Comparison of ENCODE assay signal across 22 cellular contexts in the genomic region with DNA sequence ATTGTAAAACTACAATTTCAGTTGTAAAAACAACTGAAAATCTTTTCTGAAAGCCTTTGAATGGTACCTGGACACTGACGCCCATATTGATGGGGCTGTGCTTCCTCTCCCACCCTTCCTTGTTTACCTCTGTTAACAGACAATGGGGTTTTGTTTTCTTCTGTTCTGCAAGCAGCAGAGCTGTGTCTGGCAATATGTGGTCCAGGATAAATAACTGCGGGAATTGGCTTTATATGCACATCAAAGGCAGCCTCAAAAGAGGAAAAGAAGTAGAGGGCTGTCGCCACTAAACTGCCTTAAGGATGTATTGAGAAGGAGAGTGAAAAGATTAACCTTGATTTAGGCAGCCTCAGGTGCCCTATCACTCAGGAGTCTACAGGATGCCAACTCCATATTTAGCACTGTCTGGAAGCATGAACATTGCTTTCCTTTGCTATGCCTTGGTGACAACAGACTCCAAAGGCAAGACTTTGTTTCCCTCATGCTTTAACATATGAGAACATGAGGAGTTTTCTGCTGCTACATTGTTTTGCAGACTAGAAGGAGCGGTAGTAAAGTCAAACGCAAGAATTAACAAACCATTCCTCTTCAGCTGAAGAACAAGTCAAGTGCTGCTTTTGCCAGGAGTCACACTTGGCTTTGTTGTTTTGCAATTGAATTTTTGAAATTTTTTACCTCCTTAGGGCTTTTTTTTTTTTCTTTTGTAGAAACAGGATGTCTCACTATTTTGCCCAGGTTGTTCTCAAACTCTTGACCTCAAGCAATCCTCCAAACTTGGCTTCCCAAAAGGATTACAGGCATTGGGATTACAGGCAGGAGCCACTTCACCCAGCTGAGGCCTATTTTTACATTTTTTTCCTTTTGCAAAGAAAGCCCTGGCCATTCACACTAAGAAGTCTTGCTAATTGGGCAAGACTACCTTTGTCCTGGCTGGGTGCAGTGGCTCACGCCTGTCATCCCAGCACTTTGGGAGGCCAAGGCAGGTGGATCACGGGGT. TPM values are rescaled to one million over a fixed set of nuclear protein-coding genes. Genes with fewer than 3 reads are reported as not detected.
DNase-seq lines count a peak whose midpoint lies in the region; ATAC-seq and TF ChIP-seq lines count a peak whose summit lies in the region.
"Had no signal": no experiment of that assay in that cellular context is flagged by ENCODE, and none has a peak within 500 bp of the region (broad histone marks: within the 10 kb centered on the region; RNA-seq: fewer than 3 reads in every experiment).

No MANE protein-coding gene starts in this region.

- intact Hi-C loops in testis (cut with DNase I; ENCODE audit: low total_unique reads), result no loop called here

- H3K36me3 ChIP-seq in endodermal cell (ENCODE audit: control insufficient read depth, insufficient read depth, low read length) (no peaks in the 10 kb centered on the region), testis (ENCODE audit: low read depth, missing control alignments) (no peaks in the 10 kb centered on the region)
- H3K36me3 ChIP-seq: neutrophil, transverse colon had no signal

- no peak for TF ChIP-seq POLR2A in testis (IDR thresholded peaks at IDR 0.05)

- no peak overlapping the region for H3K27ac ChIP-seq in endodermal cell (ENCODE audit: low read depth, low read length)
- H3K27ac ChIP-seq in testis, result no peak overlapping the region
- H3K27ac ChIP-seq: C4-2B, coronary artery, epithelial cell of prostate, neutrophil, SK-N-MC, transverse colon had no signal

- H3K9me3 ChIP-seq in endodermal cell (ENCODE audit: control insufficient read depth, low read length) (no peaks in the 10 kb centered on the region), testis (no peaks in the 10 kb centered on the region)
- H3K9me3 ChIP-seq: neutrophil, transverse colon had no signal

- peaks cover 4% of the 10 kb centered on the region for H3K9me3 Mint-ChIP-seq in T-helper 1 cell treated with Interleukin-12 subunit alpha and Interleukin-12 subunit beta and Interleukin-4 antibody, amounts not matched to agents 30 μg/mL and 1 μg/mL, for 36 hours
- H3K9me3 Mint-ChIP-seq in endodermal cell, result no peaks in the 10 kb centered on the region

- WGBS in endodermal cell (ENCODE audit: insufficient coverage in 1 of 2, insufficient read length in 1 of 2), 2 experiments, result 85 to 94% methylated on average over 2 to 7 of the region's 7 CpGs
- WGBS in testis, 2 donors, result 68 to 83% methylated on average over 7 of the region's 7 CpGs

- H3K27ac Mint-ChIP-seq in T-helper 1 cell treated with Interleukin-12 subunit alpha and Interleukin-12 subunit beta and Interleukin-4 antibody, amounts not matched to agents 30 μg/mL and 1 μg/mL, for 36 hours, result peak overlapping the region; percentile 82
- H3K27ac Mint-ChIP-seq in endodermal cell, result no peak overlapping the region

- H3K9ac ChIP-seq in endodermal cell (ENCODE audit: extremely low read depth, low read length, poor library complexity, severe bottlenecking), result no peak overlapping the region

- ATAC-seq in left lobe of liver, result no peak
- ATAC-seq: PC-3, sciatic nerve had no signal

- H3K4me3 ChIP-seq in AG10803 (ENCODE audit: low read length), result no peak overlapping the region
- no peak overlapping the region for H3K4me3 ChIP-seq in endodermal cell (ENCODE audit: low read length)
- H3K4me3 ChIP-seq in testis, result no peak overlapping the region
- H3K4me3 ChIP-seq: coronary artery, SK-N-MC, transverse colon had no signal

- H3K27me3 ChIP-seq in endodermal cell (ENCODE audit: control insufficient read depth, insufficient read depth, low read length, poor library complexity, severe bottlenecking) (no peaks in the 10 kb centered on the region), testis (no peaks in the 10 kb centered on the region)
- H3K27me3 ChIP-seq: neutrophil, transverse colon had no signal

- no peaks in the 10 kb centered on the region for H3K27me3 Mint-ChIP-seq in T-helper 1 cell treated with Interleukin-12 subunit alpha and Interleukin-12 subunit beta and Interleukin-4 antibody, amounts not matched to agents 30 μg/mL and 1 μg/mL, for 36 hours (ENCODE audit: low read depth)
- no peaks in the 10 kb centered on the region for H3K27me3 Mint-ChIP-seq in endodermal cell (ENCODE audit: insufficient read depth)

- peaks cover 5% of the 10 kb centered on the region for H3K36me3 Mint-ChIP-seq in T-helper 1 cell treated with Interleukin-12 subunit alpha and Interleukin-12 subunit beta and Interleukin-4 antibody, amounts not matched to agents 30 μg/mL and 1 μg/mL, for 36 hours (ENCODE audit: low read depth)
- H3K36me3 Mint-ChIP-seq in endodermal cell (ENCODE audit: low read depth), result no peaks in the 10 kb centered on the region

- DNase-seq in AG10803 (ENCODE audit: low read depth) (peak; percentile 18), AG20443 (ENCODE audit: low spot score) (peak; percentile 14), iPS-NIHi11 (ENCODE audit: low spot score) (peak; percentile 19), endodermal cell (no peak), testis (no peak), left lobe of liver (ENCODE audit: low spot score) (no peak), occipital lobe (lab: John Stamatoyannopoulos, UW) (no peak)
- DNase-seq: aorta; midbrain; NCI-H1436 treated with DMSO at 0.1 percent for 48 hours; PC-3; stimulated activated CD4-positive, alpha-beta T cell treated with anti-CD3 and anti-CD28 coated beads, Interleukin-2, amount 100 ng/mL, for 48 hours; transverse colon had no signal

- H3K4me1 ChIP-seq in endodermal cell (ENCODE audit: control insufficient read depth, insufficient read depth, low read length) (no peaks in the 10 kb centered on the region), testis (no peaks in the 10 kb centered on the region)
- H3K4me1 ChIP-seq: transverse colon had no signal

- H3K4me3 Mint-ChIP-seq in T-helper 1 cell treated with Interleukin-12 subunit alpha and Interleukin-12 subunit beta and Interleukin-4 antibody, amounts not matched to agents 30 μg/mL and 1 μg/mL, for 36 hours, result peak overlapping the region; percentile 64
- no peak overlapping the region for H3K4me3 Mint-ChIP-seq in endodermal cell

- TF ChIP-seq CTCF in AG10803 (conservative IDR thresholded peaks at IDR 0.05; ENCODE audit: low read length) (no peak), endodermal cell (conservative IDR thresholded peaks at IDR 0.05) (no peak), testis (IDR thresholded peaks at IDR 0.05) (no peak)

- H3K4me1 Mint-ChIP-seq in T-helper 1 cell treated with Interleukin-12 subunit alpha and Interleukin-12 subunit beta and Interleukin-4 antibody, amounts not matched to agents 30 μg/mL and 1 μg/mL, for 36 hours (ENCODE audit: low read depth), result peaks cover 58% of the 10 kb centered on the region
- H3K4me1 Mint-ChIP-seq in endodermal cell, result peaks cover 11% of the 10 kb centered on the region

RNA-seq across cellular contexts. Expression of gene IL21, which starts 3.0 kb away (rescaled TPM):
- total RNA-seq in endodermal cell (not detected), testis (not detected), left lobe of liver (not detected), occipital lobe (not detected)
- polyA plus RNA-seq in endodermal cell (2013, experiment 1 of 2), result not detected
- not detected for polyA plus RNA-seq in endodermal cell (2013, experiment 2 of 2)
- 1.3 TPM for polyA plus RNA-seq in testis (ENCODE audit: insufficient read depth, low read depth, low replicate concordance)
- total RNA-seq: aorta, HT-29, NCI-H460, PC-3, sciatic nerve had no signal
- polyA plus RNA-seq: aorta had no signal

Comparison
In these comparisons a context has a peak if more than half of its experiments do, and no peak if none do; other contexts are left out.
1. DNase-seq: peak in AG10803 (single experiment), AG20443 (single experiment) and iPS-NIHi11 (single experiment); none in endodermal cell (single experiment), testis (single experiment), left lobe of liver (single experiment) and occipital lobe (single experiment).